In the genomic region with DNA sequence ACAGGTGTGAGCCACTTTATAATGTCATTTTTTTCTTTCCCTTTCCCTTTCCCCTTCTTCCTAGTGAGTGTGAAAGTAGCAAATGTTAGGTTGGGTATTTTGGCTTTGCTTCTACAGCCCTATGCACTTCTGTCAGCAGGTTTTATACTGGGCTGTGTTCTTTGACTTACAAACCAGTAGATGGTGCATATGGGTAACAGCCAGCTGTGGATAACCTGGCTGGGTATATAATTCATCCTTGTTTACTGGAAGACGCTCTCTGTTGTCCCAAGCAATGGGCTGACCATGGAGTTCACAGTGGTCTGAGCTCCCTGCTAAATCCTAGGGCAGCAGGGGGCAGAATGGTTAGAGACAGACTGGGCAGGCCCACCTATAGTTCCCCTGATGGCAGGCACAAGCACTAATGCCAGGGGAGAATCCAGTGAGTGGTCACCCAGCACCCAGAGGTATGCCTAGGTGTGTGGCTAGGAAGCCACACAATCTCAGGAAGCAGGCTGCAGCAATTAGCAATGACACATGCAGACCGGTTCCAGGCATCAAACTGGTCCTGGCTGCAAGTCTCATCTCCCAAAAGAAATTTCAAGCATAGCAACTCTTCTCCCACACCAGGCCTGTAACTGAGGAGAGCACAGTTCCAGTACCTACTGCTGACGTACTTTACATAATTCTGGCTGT, we compare ENCODE assay signal across 29 cellular contexts.
"Had no signal": no experiment of that assay in that cellular context is flagged by ENCODE, and none has a peak within 500 bp of the region (broad histone marks: within the 10 kb centered on the region; RNA-seq: fewer than 3 reads in every experiment).

No MANE protein-coding gene starts in this region.

- H3K4me1 Mint-ChIP-seq: activated naive CD4-positive, alpha-beta T cell treated with anti-CD3 and anti-CD28 coated beads, Interleukin-2, amount 50 U/mL, for 24 hours; activated naive CD8-positive, alpha-beta T cell treated with anti-CD3 and anti-CD28 coated beads for 36 hours; activated naive CD8-positive, alpha-beta T cell treated with anti-CD3 and anti-CD28 coated beads, Interleukin-2, amount 50 U/mL, for 24 hours; T-helper 17 cell had no signal

- H3K27ac Mint-ChIP-seq: activated CD8-positive, alpha-beta T cell treated with anti-CD3 and anti-CD28 coated beads for 36 hours; activated naive CD4-positive, alpha-beta T cell treated with anti-CD3 and anti-CD28 coated beads for 36 hours; activated naive CD4-positive, alpha-beta T cell treated with anti-CD3 and anti-CD28 coated beads, Interleukin-2, amount 50 U/mL, for 24 hours; activated naive CD8-positive, alpha-beta T cell treated with anti-CD3 and anti-CD28 coated beads for 36 hours; activated naive CD8-positive, alpha-beta T cell treated with anti-CD3 and anti-CD28 coated beads, Interleukin-2, amount 50 U/mL, for 24 hours; activated T-helper 2 cell treated with anti-CD3 and anti-CD28 coated beads, Interferon-gamma antibody, Interleukin-2, Interleukin-4, amounts not matched to agents 10 μg/mL and 5 μg/mL and 100 μg/mL, durations not matched to agents 14 hours and 24 hours and 36 hours; T-helper 17 cell; T-helper 2 cell treated with Interferon-gamma antibody and Interleukin-4, amounts not matched to agents 5 μg/mL and 100 μg/mL, for 36 hours had no signal

- DNase-seq: activated CD4-positive, alpha-beta T cell treated with anti-CD3 and anti-CD28 coated beads for 48 hours; activated CD4-positive, alpha-beta T cell treated with anti-CD3 and anti-CD28 coated beads, Interleukin-2, amount 50 U/mL, for 1 hour; activated CD4-positive, alpha-beta T cell treated with anti-CD3 and anti-CD28 coated beads, Interleukin-2, amount 50 U/mL, for 48 hours; activated CD4-positive, CD25-positive, alpha-beta regulatory T cell; activated CD8-positive, alpha-beta memory T cell treated with anti-CD3 and anti-CD28 coated beads for 24 hours; activated CD8-positive, alpha-beta T cell treated with anti-CD3 and anti-CD28 coated beads for 36 hours; activated effector memory CD4-positive, alpha-beta T cell treated with anti-CD3 and anti-CD28 coated beads, Interleukin-2, amount 50 U/mL, for 16 hours; activated naive CD4-positive, alpha-beta T cell treated with anti-CD3 and anti-CD28 coated beads for 36 hours; activated naive CD8-positive, alpha-beta T cell treated with anti-CD3 and anti-CD28 coated beads for 36 hours; activated naive CD8-positive, alpha-beta T cell treated with anti-CD3 and anti-CD28 coated beads, Interleukin-2, amount 50 U/mL, for 24 hours; activated T-cell treated with anti-CD3 and anti-CD28 coated beads, Interleukin-2, amount 50 U/mL, for 4 hours; adrenal gland; amygdala; aorta; body of pancreas; central memory CD4-positive, alpha-beta T cell; cerebellar nuclear complex; colonic mucosa; effector CD8-positive, alpha-beta T cell; esophagus squamous epithelium; foreskin melanocyte; T-helper 1 cell; T-helper 17 cell; T1000; WERI-Rb-1 had no signal

- H3K4me3 Mint-ChIP-seq: activated CD8-positive, alpha-beta T cell treated with anti-CD3 and anti-CD28 coated beads for 36 hours; activated naive CD4-positive, alpha-beta T cell treated with anti-CD3 and anti-CD28 coated beads for 36 hours; activated naive CD4-positive, alpha-beta T cell treated with anti-CD3 and anti-CD28 coated beads, Interleukin-2, amount 50 U/mL, for 24 hours; activated naive CD8-positive, alpha-beta T cell treated with anti-CD3 and anti-CD28 coated beads for 36 hours; activated naive CD8-positive, alpha-beta T cell treated with anti-CD3 and anti-CD28 coated beads, Interleukin-2, amount 50 U/mL, for 24 hours; activated T-cell treated with anti-CD3 and anti-CD28 coated beads, Interleukin-2, amount 50 U/mL, for 4 hours; T-helper 17 cell; T-helper 2 cell treated with Interferon-gamma antibody and Interleukin-4, amounts not matched to agents 5 μg/mL and 100 μg/mL, for 36 hours had no signal

- H3K36me3 Mint-ChIP-seq: activated naive CD4-positive, alpha-beta T cell treated with anti-CD3 and anti-CD28 coated beads, Interleukin-2, amount 50 U/mL, for 24 hours; activated naive CD8-positive, alpha-beta T cell treated with anti-CD3 and anti-CD28 coated beads for 36 hours had no signal

- H3K9me3 Mint-ChIP-seq: activated CD8-positive, alpha-beta T cell treated with anti-CD3 and anti-CD28 coated beads for 36 hours; activated naive CD4-positive, alpha-beta T cell treated with anti-CD3 and anti-CD28 coated beads, Interleukin-2, amount 50 U/mL, for 24 hours; activated naive CD8-positive, alpha-beta T cell treated with anti-CD3 and anti-CD28 coated beads, Interleukin-2, amount 50 U/mL, for 24 hours; activated T-cell treated with anti-CD3 and anti-CD28 coated beads, Interleukin-2, amount 50 U/mL, for 4 hours; activated T-helper 2 cell treated with anti-CD3 and anti-CD28 coated beads, Interferon-gamma antibody, Interleukin-2, Interleukin-4, amounts not matched to agents 10 μg/mL and 5 μg/mL and 100 μg/mL, durations not matched to agents 14 hours and 24 hours and 36 hours; T-helper 2 cell treated with Interferon-gamma antibody and Interleukin-4, amounts not matched to agents 5 μg/mL and 100 μg/mL, for 36 hours had no signal

- ATAC-seq: activated CD8-positive, alpha-beta T cell treated with anti-CD3 and anti-CD28 coated beads for 36 hours; activated naive CD8-positive, alpha-beta T cell treated with anti-CD3 and anti-CD28 coated beads, Interleukin-2, amount 50 U/mL, for 24 hours; activated T-cell treated with anti-CD3 and anti-CD28 coated beads, Interleukin-2, amount 50 U/mL, for 4 hours; body of pancreas; gastroesophageal sphincter; T-helper 17 cell had no signal
